9 cellular contexts compared by ENCODE assay signal in the genomic region with DNA sequence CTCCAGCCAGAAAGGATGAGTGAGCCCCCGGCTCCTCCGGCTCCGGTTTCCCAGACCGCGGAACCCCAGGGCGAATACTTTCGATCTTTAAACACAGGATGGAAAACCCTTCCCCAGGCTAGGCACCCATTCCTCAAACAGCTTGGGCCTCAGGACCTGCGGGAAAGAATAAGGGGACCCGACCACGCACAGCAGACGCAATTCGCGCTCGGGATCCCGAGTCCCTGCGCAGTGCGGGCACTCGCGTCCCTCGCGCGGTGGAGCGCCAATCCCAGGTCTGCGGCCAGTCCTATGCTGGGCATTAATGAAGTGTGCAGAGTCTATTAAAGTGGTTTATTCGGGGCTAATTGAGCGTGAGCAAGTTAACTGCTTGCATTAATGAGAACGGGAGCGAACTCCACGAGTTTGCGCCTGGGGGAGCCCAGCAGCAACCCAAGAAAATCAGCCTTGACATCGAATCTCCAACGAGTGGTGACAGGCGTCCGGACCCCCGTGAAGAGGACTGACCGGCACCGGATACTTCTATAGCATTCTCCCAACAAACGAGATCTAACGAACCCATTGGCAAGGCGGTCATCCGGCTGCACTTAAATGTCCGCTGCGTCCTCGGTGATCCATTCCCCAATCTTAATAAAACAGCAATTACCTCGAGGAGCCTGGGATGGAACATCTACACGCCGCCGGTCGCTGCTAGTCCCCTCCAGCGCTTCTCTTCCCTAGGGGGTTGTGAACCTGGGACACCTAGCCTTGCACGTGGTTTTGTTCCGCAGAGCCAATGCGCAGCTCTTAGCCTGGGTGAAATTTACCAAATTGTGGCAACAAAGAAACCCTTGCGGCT. TPM values are rescaled to one million over a fixed set of nuclear protein-coding genes. Genes with fewer than 3 reads are reported as not detected.
DNase-seq lines count a peak whose midpoint lies in the region; ATAC-seq and TF ChIP-seq lines count a peak whose summit lies in the region.
"Had no signal": no experiment of that assay in that cellular context is flagged by ENCODE, and none has a peak within 500 bp of the region (broad histone marks: within the 10 kb centered on the region; RNA-seq: fewer than 3 reads in every experiment).

No MANE protein-coding gene starts in this region.

- H3K9ac ChIP-seq in mammary epithelial cell (ENCODE audit: insufficient read depth, low read length) (peak overlapping the region; percentile 83), mesenchymal stem cell (ENCODE audit: low read length) (peak overlapping the region; percentile 95)

- H3K4me3 Mint-ChIP-seq in activated naive CD8-positive, alpha-beta T cell: peak overlapping the region; percentile 63
- no peak overlapping the region for H3K4me3 Mint-ChIP-seq in activated naive CD8-positive, alpha-beta T cell treated with anti-CD3 and anti-CD28 coated beads for 36 hours

- H4K91ac ChIP-seq in mesenchymal stem cell (ENCODE audit: low read length): no peak overlapping the region

- CTCF ChIA-PET in mammary epithelial cell (lab: Charles Lee; ENCODE audit: low non-redundant PET): no interaction called here

- peaks cover 37% of the 10 kb centered on the region for H3K4me1 Mint-ChIP-seq in activated naive CD8-positive, alpha-beta T cell (ENCODE audit: low read depth)
- H3K4me1 Mint-ChIP-seq in activated naive CD8-positive, alpha-beta T cell treated with anti-CD3 and anti-CD28 coated beads for 36 hours: peaks cover 29% of the 10 kb centered on the region

- in situ Hi-C loops in mammary epithelial cell (cut with MboI; ENCODE audit: low sequenced_read_pairs in 2 of 2): loop anchor here (10.0 to 25.0 kb wide), 3 partner anchors 482 to 922 kb away; no protein-coding TSS in a partner anchor
- in situ Hi-C loops in transverse colon (cut with MboI; ENCODE audit: low pct_ligation_motif_present in 1 of 4, low pct_unique_long_range_greater_than_20kb in 1 of 4, low sequenced_read_pairs in 3 of 4): loop anchor here (25.0 kb wide), 3 partner anchors 594 to 969 kb away; no protein-coding TSS in a partner anchor

- H3K27me3 ChIP-seq in mammary epithelial cell (ENCODE audit: insufficient read depth, low read length) (no peaks in the 10 kb centered on the region), mesenchymal stem cell (ENCODE audit: control insufficient read depth in 1 of 2, insufficient read depth in 1 of 2, low read length in 2 of 2) (peaks cover 0 to 66% of the 10 kb centered on the region in 2 experiments), transverse colon (peaks cover 98% of the 10 kb centered on the region)

- no peak overlapping the region for H2BK120ac ChIP-seq in mesenchymal stem cell (ENCODE audit: low read depth, low read length)

- H4K20me1 ChIP-seq in mammary epithelial cell (ENCODE audit: insufficient read depth, low read length): no peaks in the 10 kb centered on the region

- H3K4ac ChIP-seq in mesenchymal stem cell (ENCODE audit: low read depth in 1 of 2, low read length in 2 of 2): no peak overlapping the region

- intact Hi-C loops in mammary epithelial cell (cut with micrococcal nuclease): loop anchor here (1.0 to 10.0 kb wide), 5 partner anchors 122 to 921 kb away; no protein-coding TSS in a partner anchor
- intact Hi-C loops in transverse colon (cut with DNase I; ENCODE audit: low total_unique reads): loop anchor here (10.0 kb wide), 2 partner anchors 362 to 1592 kb away; no protein-coding TSS in a partner anchor

- peaks cover 7% of the 10 kb centered on the region for H3K79me1 ChIP-seq in mesenchymal stem cell (replicated peaks; ENCODE audit: low read length, poor library complexity, severe bottlenecking)

- ATAC-seq in GM21737 (IDR thresholded peaks at IDR 0.05; ENCODE audit: unreplicated experiment) (no peak), left lobe of liver (no peak)

- H3K27me3 Mint-ChIP-seq in activated naive CD8-positive, alpha-beta T cell: peaks cover 61% of the 10 kb centered on the region
- peaks cover 99% of the 10 kb centered on the region for H3K27me3 Mint-ChIP-seq in activated naive CD8-positive, alpha-beta T cell treated with anti-CD3 and anti-CD28 coated beads for 36 hours

- H2BK15ac ChIP-seq in mesenchymal stem cell (ENCODE audit: low read depth, poor library complexity, severe bottlenecking): peak overlapping the region; percentile 33

- peak overlapping the region in 1 of 2 experiments; percentile 55 for H3K18ac ChIP-seq in mesenchymal stem cell (ENCODE audit: low read depth in 1 of 2, low read length in 2 of 2)

- H3K9me3 ChIP-seq in mammary epithelial cell (replicated peaks; ENCODE audit: insufficient read depth, low read length) (no peaks in the 10 kb centered on the region), mesenchymal stem cell (ENCODE audit: control insufficient read depth, low read length) (no peaks in the 10 kb centered on the region), transverse colon (no peaks in the 10 kb centered on the region)

- no peak overlapping the region for H3K14ac ChIP-seq in mesenchymal stem cell (ENCODE audit: low read length in 2 of 2)

- H2AFZ ChIP-seq in mammary epithelial cell (ENCODE audit: low read depth, low read length) (peak overlapping the region; percentile 76), mesenchymal stem cell (ENCODE audit: low read depth, low read length) (peak overlapping the region; percentile 32)

- H2BK12ac ChIP-seq in mesenchymal stem cell (ENCODE audit: low read length in 2 of 2): no peak overlapping the region

- peak overlapping the region; percentile 99 for H3K4me2 ChIP-seq in mammary epithelial cell (ENCODE audit: insufficient read depth, low read depth, low read length)
- H3K4me2 ChIP-seq in mesenchymal stem cell (ENCODE audit: low read length, poor library complexity, severe bottlenecking): peak overlapping the region; percentile 97

- BruUV-seq in mammary epithelial cell (replicated peaks; lab: Mats Ljungman, UMichigan): no TSS peak

- no peak for TF ChIP-seq POLR2A in transverse colon (IDR thresholded peaks at IDR 0.05)

- H2AK5ac ChIP-seq in mesenchymal stem cell (ENCODE audit: low read length, severe bottlenecking): no peak overlapping the region

- peaks cover 11% of the 10 kb centered on the region for H3K36me3 ChIP-seq in mammary epithelial cell (ENCODE audit: insufficient read depth, low read length)
- H3K36me3 ChIP-seq in mesenchymal stem cell (ENCODE audit: control insufficient read depth in 1 of 2, insufficient read depth in 2 of 2, low read depth in 1 of 2, low read length in 2 of 2): peaks cover 13 to 18% of the 10 kb centered on the region in 2 experiments
- no peaks in the 10 kb centered on the region for H3K36me3 ChIP-seq in transverse colon

- no peak overlapping the region for H3K27ac Mint-ChIP-seq in activated naive CD8-positive, alpha-beta T cell
- no peak overlapping the region for H3K27ac Mint-ChIP-seq in activated naive CD8-positive, alpha-beta T cell treated with anti-CD3 and anti-CD28 coated beads for 36 hours

- H3K79me2 ChIP-seq in mammary epithelial cell (ENCODE audit: insufficient read depth, low read length): peaks cover 64% of the 10 kb centered on the region

- no peaks in the 10 kb centered on the region for H3K9me3 Mint-ChIP-seq in activated naive CD8-positive, alpha-beta T cell (ENCODE audit: low read depth)
- no peaks in the 10 kb centered on the region for H3K9me3 Mint-ChIP-seq in activated naive CD8-positive, alpha-beta T cell treated with anti-CD3 and anti-CD28 coated beads for 36 hours

- H3K36me3 Mint-ChIP-seq in activated naive CD8-positive, alpha-beta T cell: no peaks in the 10 kb centered on the region
- no peaks in the 10 kb centered on the region for H3K36me3 Mint-ChIP-seq in activated naive CD8-positive, alpha-beta T cell treated with anti-CD3 and anti-CD28 coated beads for 36 hours

- TF ChIP-seq CTCF in mammary epithelial cell (conservative IDR thresholded peaks at IDR 0.05 in 1 of 2, IDR thresholded peaks at IDR 0.05 in 1 of 2; ENCODE audit: extremely low read depth in 1 of 2, insufficient read depth in 1 of 2, low read depth in 1 of 2, low read length in 2 of 2) (peak in 1 of 2 donors; percentile 3), transverse colon (IDR thresholded peaks at IDR 0.05) (no peak)

- dilution Hi-C loops in mammary epithelial cell (cut with HindIII; ENCODE audit: low sequenced_read_pairs): no loop called here

- DNase-seq in activated naive CD8-positive, alpha-beta T cell treated with anti-CD3 and anti-CD28 coated beads for 36 hours: no peak
- DNase-seq in mammary epithelial cell (peak; percentile 19), mesenchymal stem cell (peak; percentile 45), transverse colon (no peak), GDM1 (lab: John Stamatoyannopoulos, UW) (no peak), left lobe of liver (ENCODE audit: low spot score) (no peak)
- DNase-seq: SHP77 had no signal

- H3K4me3 ChIP-seq in mammary epithelial cell (replicated peaks in 1 of 3; ENCODE audit: insufficient read depth in 1 of 3, low read depth in 2 of 3, low read length in 3 of 3) (peak overlapping the region; percentile 71 to 90 (median 89)), mesenchymal stem cell (ENCODE audit: insufficient read depth in 1 of 2, low read depth in 1 of 2, low read length in 2 of 2) (peak overlapping the region; percentile 59 to 89), transverse colon (peak overlapping the region; percentile 7 to 70 (median 49))

- H3K27ac ChIP-seq in mammary epithelial cell (ENCODE audit: insufficient read depth, low read depth, low read length): peak overlapping the region; percentile 67
- H3K27ac ChIP-seq in mesenchymal stem cell (ENCODE audit: low read length, poor library complexity, severe bottlenecking): no peak overlapping the region
- H3K27ac ChIP-seq in transverse colon: peak overlapping the region; percentile 70 to 89 (median 78)

- TF ChIP-seq EP300 in transverse colon (IDR thresholded peaks at IDR 0.05; ENCODE audit: low read depth): no peak

- 0% methylated on average over 20 of the region's 54 CpGs for WGBS in mammary epithelial cell (ENCODE audit: low coverage, missing lambda C conversion rate)
- 5% methylated on average over 53 of the region's 54 CpGs for WGBS in mesenchymal stem cell
- 42 to 72% methylated on average over 5 to 54 of the region's 54 CpGs for WGBS in transverse colon (ENCODE audit: low coverage in 1 of 2), 2 donors

- H4K8ac ChIP-seq in mesenchymal stem cell (ENCODE audit: low read length): peak overlapping the region; percentile 31

- H3K23ac ChIP-seq in mesenchymal stem cell (ENCODE audit: low read length in 2 of 2): no peak overlapping the region

- no peak overlapping the region for H2BK5ac ChIP-seq in mesenchymal stem cell (ENCODE audit: low read depth, low read length, poor library complexity, severe bottlenecking)

- H3K4me1 ChIP-seq in mammary epithelial cell (ENCODE audit: insufficient read depth, low read length) (peaks cover 27% of the 10 kb centered on the region), mesenchymal stem cell (ENCODE audit: control insufficient read depth, insufficient read depth, low read depth, low read length) (peaks cover 38% of the 10 kb centered on the region), transverse colon (peaks cover 0 to 34% (median 21%) of the 10 kb centered on the region in 4 donors)

RNA-seq across cellular contexts. Expression of gene OSR1, which starts 1.7 kb away (rescaled TPM):
- total RNA-seq in activated naive CD8-positive, alpha-beta T cell treated with anti-CD3 and anti-CD28 coated beads for 36 hours: not detected
- 10 to 100 TPM; 37.8 to 45.9 TPM for total RNA-seq in mammary epithelial cell
- 31.8 TPM for polyA plus RNA-seq in mammary epithelial cell
- 19.6 TPM for polyA minus RNA-seq in mammary epithelial cell
- 2.6 TPM for polyA plus RNA-seq in mesenchymal stem cell (2013, experiment 1 of 2)
- 2.7 TPM for polyA plus RNA-seq in mesenchymal stem cell (2013, experiment 2 of 2)
- 10 to 100 TPM in 1 of 4 donors, 1 to 10 TPM in 3; 1.4 to 15.7 (median 3.4) TPM for total RNA-seq in transverse colon
- 0.18 TPM for total RNA-seq in left lobe of liver

Comparison
In these comparisons a context has a peak if more than half of its experiments do, and no peak if none do; other contexts are left out.
1. DNase-seq: peak in mammary epithelial cell (single experiment) and mesenchymal stem cell (single experiment); none in activated naive CD8-positive, alpha-beta T cell treated with anti-CD3 and anti-CD28 coated beads for 36 hours (single experiment), transverse colon (single experiment), GDM1 (single experiment) and left lobe of liver (single experiment).
2. Peak in every context shown above with its lines, with median percentiles within 50 percentile points of each other: H3K4me3 ChIP-seq.